In the genomic region with DNA sequence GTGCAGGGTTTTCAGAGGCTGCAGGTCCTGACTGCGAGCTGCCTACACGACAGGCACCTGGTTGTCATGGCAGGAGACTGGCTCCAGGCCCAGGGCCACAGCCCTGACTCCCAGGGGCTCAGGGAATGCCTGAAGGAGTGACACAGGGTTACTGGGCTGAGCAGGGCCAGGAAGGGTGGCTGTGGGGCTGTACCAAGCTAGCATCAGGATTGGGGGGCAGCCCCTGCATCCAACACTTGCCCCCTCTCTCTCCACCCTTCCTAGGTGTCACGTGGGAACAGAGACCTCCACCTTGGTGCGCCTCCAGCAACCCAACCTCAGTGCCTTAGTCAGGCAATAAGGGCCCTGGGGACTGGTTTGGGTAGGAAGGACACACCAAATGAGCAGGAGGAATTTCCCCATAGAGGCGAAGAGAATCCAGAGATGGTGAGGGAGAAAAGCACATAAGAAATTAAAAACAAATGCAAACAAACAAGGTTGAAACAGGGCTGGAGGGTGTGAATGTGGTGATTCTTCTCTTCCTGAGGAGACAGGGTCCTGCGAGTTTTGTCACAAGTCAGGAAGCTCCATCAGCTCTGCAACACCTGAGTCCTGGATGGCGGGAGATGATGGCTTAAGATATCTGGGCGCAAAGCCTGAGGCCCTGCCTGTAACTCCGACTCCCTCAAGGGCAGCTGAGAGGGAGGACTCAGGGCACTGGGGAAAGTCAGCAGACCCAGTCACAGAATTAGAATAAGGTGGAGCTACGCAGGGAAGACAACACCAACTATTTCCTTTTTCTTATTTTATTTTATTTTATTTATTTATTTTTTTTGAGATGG, we compare ENCODE assay signal across 17 cellular contexts. TPM values are rescaled to one million over a fixed set of nuclear protein-coding genes. Genes with fewer than 3 reads are reported as not detected.
DNase-seq lines count a peak whose midpoint lies in the region; ATAC-seq and TF ChIP-seq lines count a peak whose summit lies in the region.
"Had no signal": no experiment of that assay in that cellular context is flagged by ENCODE, and none has a peak within 500 bp of the region (broad histone marks: within the 10 kb centered on the region; RNA-seq: fewer than 3 reads in every experiment).

No MANE protein-coding gene starts in this region.

- no peaks in the 10 kb centered on the region for H4K20me1 ChIP-seq in IMR-90 (ENCODE audit: insufficient read depth, low read length)

- POLR2A ChIA-PET in IMR-90 (lab: Charles Lee; ENCODE audit: unreplicated experiment) = no interaction called here

- no peak for TF ChIP-seq RAD21 in IMR-90 (IDR thresholded peaks at IDR 0.05; ENCODE audit: low read length)

- dilution Hi-C loops in IMR-90 (cut with HindIII; ENCODE audit: low sequenced_read_pairs, unreplicated experiment) = no loop called here

- no peak overlapping the region for H3K4me3 ChIP-seq in IMR-90 (ENCODE audit: insufficient read depth, low read depth, low read length)
- H3K4me3 ChIP-seq: A549, HAP-1 had no signal

- no peak overlapping the region for H2AK5ac ChIP-seq in IMR-90 (ENCODE audit: low read depth, low read length)

- H3K9me3 Mint-ChIP-seq in activated CD4-positive, alpha-beta T cell treated with anti-CD3 and anti-CD28 coated beads, Interleukin-2, amount 10 ng/mL, durations not matched to agents 24 days and 14 days = no peaks in the 10 kb centered on the region
- H3K9me3 Mint-ChIP-seq in stimulated activated effector memory CD8-positive, alpha-beta T cell treated with anti-CD3 and anti-CD28 coated beads, Interleukin-12 subunit alpha, Interleukin-12 subunit beta, amount 100 ng/mL, for 72 hours = no peaks in the 10 kb centered on the region
- no peaks in the 10 kb centered on the region for H3K9me3 Mint-ChIP-seq in stimulated activated memory B cell treated with anti-CD40 and anti-IgM and Interleukin-4, amounts not matched to agents 10 μg/mL and 1 μg/mL and 100 μg/mL, for 72 hours
- H3K9me3 Mint-ChIP-seq: natural killer cell; T-helper 2 cell treated with Interferon-gamma antibody and Interleukin-4, amounts not matched to agents 5 μg/mL and 100 μg/mL, for 36 hours had no signal

- H3K79me1 ChIP-seq in IMR-90 (ENCODE audit: low read depth in 1 of 2, low read length in 2 of 2) = no peaks in the 10 kb centered on the region

- no peak overlapping the region for H3K14ac ChIP-seq in IMR-90 (replicated peaks; ENCODE audit: low read depth, low read length)

- no peak overlapping the region for H4K5ac ChIP-seq in IMR-90 (ENCODE audit: low read depth, low read length)

- peaks cover 76% of the 10 kb centered on the region for H3K27me3 ChIP-seq in IMR-90 (ENCODE audit: control insufficient read depth, insufficient read depth, low read length)

- H4K8ac ChIP-seq in IMR-90 (ENCODE audit: low read depth in 2 of 2, low read length in 2 of 2) = no peak overlapping the region

- TF ChIP-seq CTCF in IMR-90 (conservative IDR thresholded peaks at IDR 0.05; ENCODE audit: low read depth, low read length) = no peak

- H3K9ac ChIP-seq in IMR-90 (ENCODE audit: low read depth, low read length) = no peak overlapping the region

- H2AFZ ChIP-seq in IMR-90 (replicated peaks; ENCODE audit: low read length, poor library complexity) = no peak overlapping the region

- no peak for TF ChIP-seq POLR2A in IMR-90 (IDR thresholded peaks at IDR 0.05; ENCODE audit: low read depth, low read length)

- H3K9me3 ChIP-seq in IMR-90 (ENCODE audit: control insufficient read depth, insufficient read depth, low read length) = no peaks in the 10 kb centered on the region
- H3K9me3 ChIP-seq: A549, HAP-1 had no signal

- ATAC-seq in IMR-90 (ENCODE audit: low read depth) = no peak
- no peak for ATAC-seq in stimulated activated effector memory CD8-positive, alpha-beta T cell treated with anti-CD3 and anti-CD28 coated beads, Interleukin-12 subunit alpha, Interleukin-12 subunit beta, amount 100 ng/mL, for 72 hours
- ATAC-seq in stimulated activated memory B cell treated with anti-CD40 and anti-IgM and Interleukin-4, amounts not matched to agents 10 μg/mL and 1 μg/mL and 100 μg/mL, for 72 hours = no peak
- ATAC-seq: A549, natural killer cell had no signal

- H3K27ac Mint-ChIP-seq in activated CD4-positive, alpha-beta T cell treated with anti-CD3 and anti-CD28 coated beads, Interleukin-2, amount 10 ng/mL, durations not matched to agents 24 days and 14 days = no peak overlapping the region
- H3K27ac Mint-ChIP-seq in stimulated activated effector memory CD8-positive, alpha-beta T cell treated with anti-CD3 and anti-CD28 coated beads, Interleukin-12 subunit alpha, Interleukin-12 subunit beta, amount 100 ng/mL, for 72 hours = no peak overlapping the region
- H3K27ac Mint-ChIP-seq in stimulated activated memory B cell treated with anti-CD40 and anti-IgM and Interleukin-4, amounts not matched to agents 10 μg/mL and 1 μg/mL and 100 μg/mL, for 72 hours = no peak overlapping the region
- H3K27ac Mint-ChIP-seq: natural killer cell; T-helper 2 cell treated with Interferon-gamma antibody and Interleukin-4, amounts not matched to agents 5 μg/mL and 100 μg/mL, for 36 hours had no signal

- no peak overlapping the region for H3K4me3 Mint-ChIP-seq in activated CD4-positive, alpha-beta T cell treated with anti-CD3 and anti-CD28 coated beads, Interleukin-2, amount 10 ng/mL, durations not matched to agents 24 days and 14 days
- no peak overlapping the region for H3K4me3 Mint-ChIP-seq in stimulated activated effector memory CD8-positive, alpha-beta T cell treated with anti-CD3 and anti-CD28 coated beads, Interleukin-12 subunit alpha, Interleukin-12 subunit beta, amount 100 ng/mL, for 72 hours
- no peak overlapping the region for H3K4me3 Mint-ChIP-seq in stimulated activated memory B cell treated with anti-CD40 and anti-IgM and Interleukin-4, amounts not matched to agents 10 μg/mL and 1 μg/mL and 100 μg/mL, for 72 hours
- H3K4me3 Mint-ChIP-seq: natural killer cell; T-helper 2 cell treated with Interferon-gamma antibody and Interleukin-4, amounts not matched to agents 5 μg/mL and 100 μg/mL, for 36 hours had no signal

- in situ Hi-C loops in IMR-90 (cut with MboI; ENCODE audit: low sequenced_read_pairs) = no loop called here

- H3K36me3 Mint-ChIP-seq in activated CD4-positive, alpha-beta T cell treated with anti-CD3 and anti-CD28 coated beads, Interleukin-2, amount 10 ng/mL, durations not matched to agents 24 days and 14 days (ENCODE audit: low read depth) = no peaks in the 10 kb centered on the region
- no peaks in the 10 kb centered on the region for H3K36me3 Mint-ChIP-seq in stimulated activated effector memory CD8-positive, alpha-beta T cell treated with anti-CD3 and anti-CD28 coated beads, Interleukin-12 subunit alpha, Interleukin-12 subunit beta, amount 100 ng/mL, for 72 hours
- no peaks in the 10 kb centered on the region for H3K36me3 Mint-ChIP-seq in stimulated activated memory B cell treated with anti-CD40 and anti-IgM and Interleukin-4, amounts not matched to agents 10 μg/mL and 1 μg/mL and 100 μg/mL, for 72 hours
- H3K36me3 Mint-ChIP-seq: natural killer cell had no signal

- H3K4me2 ChIP-seq in IMR-90 (ENCODE audit: low read depth, low read length) = no peak overlapping the region
- H3K4me2 ChIP-seq: A549 had no signal

- CTCF ChIA-PET in IMR-90 (lab: Yijun Ruan, JAX) = no interaction called here

- H3K4me1 ChIP-seq in IMR-90 (ENCODE audit: control insufficient read depth, insufficient read depth, low read length) = no peaks in the 10 kb centered on the region
- H3K4me1 ChIP-seq: A549, HAP-1 had no signal

- H2BK5ac ChIP-seq in IMR-90 (ENCODE audit: low read depth, low read length, poor library complexity, severe bottlenecking) = no peak overlapping the region

- no peak overlapping the region for H2BK20ac ChIP-seq in IMR-90 (ENCODE audit: low read depth, low read length)

- H2BK120ac ChIP-seq in IMR-90 (ENCODE audit: low read depth, low read length) = no peak overlapping the region

- WGBS in IMR-90 (ENCODE audit: extremely low coverage in 2 of 2, insufficient read length in 1 of 2), 2 experiments = 68% methylated on average over 5 of the region's 10 CpGs; no CpG with 5 or more reads in 1 of the 2 experiments

- no peak overlapping the region for H3K23ac ChIP-seq in IMR-90 (ENCODE audit: low read depth, low read length)

- H3K27me3 Mint-ChIP-seq in activated CD4-positive, alpha-beta T cell treated with anti-CD3 and anti-CD28 coated beads, Interleukin-2, amount 10 ng/mL, durations not matched to agents 24 days and 14 days = peaks cover 20% of the 10 kb centered on the region
- H3K27me3 Mint-ChIP-seq in stimulated activated memory B cell treated with anti-CD40 and anti-IgM and Interleukin-4, amounts not matched to agents 10 μg/mL and 1 μg/mL and 100 μg/mL, for 72 hours = peaks cover 65% of the 10 kb centered on the region

- H3K36me3 ChIP-seq in IMR-90 (ENCODE audit: control insufficient read depth, insufficient read depth, low read length) = no peaks in the 10 kb centered on the region
- H3K36me3 ChIP-seq: HAP-1 had no signal

- H2BK15ac ChIP-seq in IMR-90 (ENCODE audit: low read depth, low read length) = no peak overlapping the region

- H3K27ac ChIP-seq in IMR-90 (ENCODE audit: insufficient read depth, low read length) = no peak overlapping the region
- H3K27ac ChIP-seq: A549 had no signal

- intact Hi-C loops in activated CD4-positive, alpha-beta T cell treated with anti-CD3 and anti-CD28 coated beads, Interleukin-2, amount 10 ng/mL, durations not matched to agents 24 days and 14 days (cut with micrococcal nuclease) = no loop called here
- intact Hi-C loops in IMR-90 (cut with micrococcal nuclease) = no loop called here

- no peak overlapping the region for H3K56ac ChIP-seq in IMR-90 (ENCODE audit: extremely low read depth, insufficient read depth, low read length)

- H4K91ac ChIP-seq in IMR-90 (ENCODE audit: insufficient read depth, low read depth, low read length) = no peak overlapping the region

- H3K4ac ChIP-seq in IMR-90 (ENCODE audit: low read depth, low read length) = no peak overlapping the region

- no peaks in the 10 kb centered on the region for H3K4me1 Mint-ChIP-seq in activated CD4-positive, alpha-beta T cell treated with anti-CD3 and anti-CD28 coated beads, Interleukin-2, amount 10 ng/mL, durations not matched to agents 24 days and 14 days
- peaks cover 7% of the 10 kb centered on the region for H3K4me1 Mint-ChIP-seq in stimulated activated effector memory CD8-positive, alpha-beta T cell treated with anti-CD3 and anti-CD28 coated beads, Interleukin-12 subunit alpha, Interleukin-12 subunit beta, amount 100 ng/mL, for 72 hours
- H3K4me1 Mint-ChIP-seq in stimulated activated memory B cell treated with anti-CD40 and anti-IgM and Interleukin-4, amounts not matched to agents 10 μg/mL and 1 μg/mL and 100 μg/mL, for 72 hours = peaks cover 15% of the 10 kb centered on the region
- H3K4me1 Mint-ChIP-seq: natural killer cell had no signal

- DNase-seq in activated CD4-positive, alpha-beta T cell treated with anti-CD3 and anti-CD28 coated beads, Interleukin-2, amount 10 ng/mL, durations not matched to agents 24 days and 14 days = peak; percentile 57
- no peak for DNase-seq in activated CD4-positive, alpha-beta T cell treated with anti-CD3 and anti-CD28 coated beads, Interleukin-2, amount 50 U/mL, for 4 hours
- DNase-seq in IMR-90 (no peak), hepatic stellate cell (ENCODE audit: low spot score) (peak; percentile 16), putamen (ENCODE audit: low spot score) (no peak), NCI-H748 (lab: John Stamatoyannopoulos, UW; ENCODE audit: unreplicated experiment) (no peak)
- DNase-seq in stimulated activated effector memory CD8-positive, alpha-beta T cell treated with anti-CD3 and anti-CD28 coated beads, Interleukin-12 subunit alpha, Interleukin-12 subunit beta, amount 100 ng/mL, for 72 hours (ENCODE audit: low spot score in 2 of 2) = peak; percentile 6 to 54
- DNase-seq: cortex of kidney, natural killer cell, NCI-H1092, NCI-H446 treated with DMSO at 0.1 percent for 48 hours, trophoblast cell had no signal

- BruUV-seq in IMR-90 (replicated peaks; lab: Mats Ljungman, UMichigan) = no TSS peak

- no peak overlapping the region for H3K18ac ChIP-seq in IMR-90 (ENCODE audit: low read depth, low read length)

- no peaks in the 10 kb centered on the region; the same call in 1 of the 2 replicates for H3K9me1 ChIP-seq in IMR-90 (ENCODE audit: insufficient read depth, low read length)

- peak overlapping the region; percentile 42 for H2AK9ac ChIP-seq in IMR-90 (replicated peaks; ENCODE audit: low read depth, low read length, poor library complexity)

RNA-seq across cellular contexts. Expression of a gene that starts 19.7 kb away (rescaled TPM):
- 1,962 and 2,189 TPM in 2 replicates for total RNA-seq in activated CD4-positive, alpha-beta T cell treated with anti-CD3 and anti-CD28 coated beads, Interleukin-2, amount 10 ng/mL, durations not matched to agents 24 days and 14 days
- under 0.01 TPM in 2 replicates for total RNA-seq in IMR-90 (2012; rRNA removed)
- not detected in 2 replicates for polyA plus RNA-seq in IMR-90 (2012; rRNA removed)
- polyA plus RNA-seq in IMR-90 (2012; cell fraction: cytosol; rRNA removed) = not detected in 2 replicates
- not detected in 2 replicates for polyA plus RNA-seq in IMR-90 (2012; cell fraction: nucleus; rRNA removed; ENCODE audit: low replicate concordance)
- total RNA-seq: fibroblast of villous mesenchyme had no signal

RNA-seq across cellular contexts. Expression of a gene that starts 53.9 kb away (rescaled TPM):
- total RNA-seq in activated CD4-positive, alpha-beta T cell treated with anti-CD3 and anti-CD28 coated beads, Interleukin-2, amount 10 ng/mL, durations not matched to agents 24 days and 14 days = 1,962 and 2,189 TPM in 2 replicates
- total RNA-seq in IMR-90 (2012; rRNA removed) = under 0.01 TPM in 2 replicates
- not detected in 2 replicates for polyA plus RNA-seq in IMR-90 (2012; rRNA removed)
- polyA plus RNA-seq in IMR-90 (2012; cell fraction: cytosol; rRNA removed) = not detected in 2 replicates
- polyA plus RNA-seq in IMR-90 (2012; cell fraction: nucleus; rRNA removed; ENCODE audit: low replicate concordance) = not detected in 2 replicates
- total RNA-seq: fibroblast of villous mesenchyme had no signal

Comparison
In these comparisons a context has a peak if more than half of its experiments do, and no peak if none do; other contexts are left out.
1. DNase-seq: peak in activated CD4-positive, alpha-beta T cell treated with anti-CD3 and anti-CD28 coated beads, Interleukin-2, amount 10 ng/mL, durations not matched to agents 24 days and 14 days (single experiment), hepatic stellate cell (single experiment) and stimulated activated effector memory CD8-positive, alpha-beta T cell treated with anti-CD3 and anti-CD28 coated beads, Interleukin-12 subunit alpha, Interleukin-12 subunit beta, amount 100 ng/mL, for 72 hours (2 of 2); none in activated CD4-positive, alpha-beta T cell treated with anti-CD3 and anti-CD28 coated beads, Interleukin-2, amount 50 U/mL, for 4 hours (0 of 2), IMR-90 (single experiment), putamen (single experiment) and NCI-H748 (single experiment).
2. RNA of a gene that starts 19.7 kb away (total RNA-seq): 1,962 to 2,189 TPM in activated CD4-positive, alpha-beta T cell treated with anti-CD3 and anti-CD28 coated beads, Interleukin-2, amount 10 ng/mL, durations not matched to agents 24 days and 14 days; under 0.01 TPM in IMR-90; every median in the first group is over 1,000 times any median in the second.
3. RNA of a gene that starts 53.9 kb away (total RNA-seq): 1,962 to 2,189 TPM in activated CD4-positive, alpha-beta T cell treated with anti-CD3 and anti-CD28 coated beads, Interleukin-2, amount 10 ng/mL, durations not matched to agents 24 days and 14 days; under 0.01 TPM in IMR-90; every median in the first group is over 1,000 times any median in the second.